In the genomic region with DNA sequence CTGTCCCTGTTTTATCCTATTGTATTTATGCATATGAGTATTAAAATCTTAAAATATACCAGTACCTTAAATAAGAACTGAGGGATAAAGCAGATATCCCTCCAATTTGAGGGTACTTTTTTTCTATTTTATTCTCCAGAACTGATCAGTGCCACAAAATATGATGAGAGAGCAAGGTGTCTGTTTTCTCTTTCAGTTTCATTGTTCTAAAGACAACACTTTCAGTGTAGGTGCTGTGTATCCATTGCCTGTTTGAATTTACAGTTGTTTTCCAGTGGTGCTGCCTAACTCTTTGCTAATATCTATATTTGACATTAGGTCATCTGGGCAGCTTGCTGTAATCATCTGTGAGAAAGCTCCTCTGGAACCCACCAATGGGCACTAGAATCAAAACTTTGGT, we compare ENCODE assay signal across 18 cellular contexts.
"Had no signal": no experiment of that assay in that cellular context is flagged by ENCODE, and none has a peak within 500 bp of the region (broad histone marks: within the 10 kb centered on the region; RNA-seq: fewer than 3 reads in every experiment).

No MANE protein-coding gene starts in this region.

- ATAC-seq: activated naive CD8-positive, alpha-beta T cell treated with anti-CD3 and anti-CD28 coated beads, Interleukin-2, amount 50 U/mL, for 24 hours; activated T-helper 17 cell treated with anti-CD3 and anti-CD28 coated beads, Interleukin-2, amount 50 U/mL, for 72 hours; foreskin keratinocyte; natural killer cell had no signal

- H3K36me3 ChIP-seq: neutrophil, sigmoid colon, stomach, upper lobe of left lung had no signal

- DNase-seq: activated CD4-positive, CD25-positive, alpha-beta regulatory T cell treated with anti-CD3 and anti-CD28 coated beads, Interleukin-2, amount 50 U/mL, for 72 hours; activated naive CD4-positive, alpha-beta T cell treated with anti-CD3 and anti-CD28 coated beads for 36 hours; activated naive CD8-positive, alpha-beta T cell treated with anti-CD3 and anti-CD28 coated beads, Interleukin-2, amount 50 U/mL, for 24 hours; aorta; effector memory CD4-positive, alpha-beta T cell; foreskin keratinocyte; kidney glomerular epithelial cell; mesenchymal stem cell; natural killer cell; sigmoid colon; stimulated activated CD4-positive, alpha-beta T cell treated with anti-CD3 and anti-CD28 coated beads, Interleukin-1b, Interleukin-23, amount 100 ng/mL, for 48 hours; stomach; testis; upper lobe of left lung had no signal

- H3K4me3 Mint-ChIP-seq: activated naive CD4-positive, alpha-beta T cell treated with anti-CD3 and anti-CD28 coated beads for 36 hours; activated naive CD8-positive, alpha-beta T cell treated with anti-CD3 and anti-CD28 coated beads, Interleukin-2, amount 50 U/mL, for 24 hours; activated T-helper 17 cell treated with anti-CD3 and anti-CD28 coated beads, Interleukin-2, amount 50 U/mL, for 72 hours; dendritic cell treated with granulocyte-macrophage colony-stimulating factor and Interleukin-4, amounts not matched to agents 40 ng/mL and 50 ng/mL, for 4 days; natural killer cell had no signal

- H3K27me3 ChIP-seq: foreskin keratinocyte, neutrophil, sigmoid colon, stomach, testis, upper lobe of left lung had no signal

- H3K4me3 ChIP-seq: sigmoid colon, stomach, testis, upper lobe of left lung had no signal

- H3K9me3 ChIP-seq: neutrophil, sigmoid colon, stomach, testis, upper lobe of left lung had no signal

- H3K27ac ChIP-seq: foreskin keratinocyte, neutrophil, parathyroid adenoma, sigmoid colon, stomach, testis, upper lobe of left lung had no signal

- H3K27me3 Mint-ChIP-seq: activated naive CD8-positive, alpha-beta T cell treated with anti-CD3 and anti-CD28 coated beads, Interleukin-2, amount 50 U/mL, for 24 hours; activated T-helper 17 cell treated with anti-CD3 and anti-CD28 coated beads, Interleukin-2, amount 50 U/mL, for 72 hours; dendritic cell treated with granulocyte-macrophage colony-stimulating factor and Interleukin-4, amounts not matched to agents 40 ng/mL and 50 ng/mL, for 4 days had no signal

- H3K4me1 ChIP-seq: foreskin keratinocyte, parathyroid adenoma, sigmoid colon, stomach, testis, upper lobe of left lung had no signal

- H3K79me2 ChIP-seq: parathyroid adenoma had no signal

- H3K4me1 Mint-ChIP-seq: activated naive CD8-positive, alpha-beta T cell treated with anti-CD3 and anti-CD28 coated beads, Interleukin-2, amount 50 U/mL, for 24 hours; activated T-helper 17 cell treated with anti-CD3 and anti-CD28 coated beads, Interleukin-2, amount 50 U/mL, for 72 hours had no signal

- H3K36me3 Mint-ChIP-seq: natural killer cell had no signal

- H2AFZ ChIP-seq: parathyroid adenoma had no signal

- H3K27ac Mint-ChIP-seq: activated naive CD4-positive, alpha-beta T cell treated with anti-CD3 and anti-CD28 coated beads for 36 hours; activated naive CD8-positive, alpha-beta T cell treated with anti-CD3 and anti-CD28 coated beads, Interleukin-2, amount 50 U/mL, for 24 hours; activated T-helper 17 cell treated with anti-CD3 and anti-CD28 coated beads, Interleukin-2, amount 50 U/mL, for 72 hours; dendritic cell treated with granulocyte-macrophage colony-stimulating factor and Interleukin-4, amounts not matched to agents 40 ng/mL and 50 ng/mL, for 4 days; natural killer cell had no signal

- H3K9ac ChIP-seq: parathyroid adenoma had no signal
